ENCODE assay signal across 11 cellular contexts in the genomic region with DNA sequence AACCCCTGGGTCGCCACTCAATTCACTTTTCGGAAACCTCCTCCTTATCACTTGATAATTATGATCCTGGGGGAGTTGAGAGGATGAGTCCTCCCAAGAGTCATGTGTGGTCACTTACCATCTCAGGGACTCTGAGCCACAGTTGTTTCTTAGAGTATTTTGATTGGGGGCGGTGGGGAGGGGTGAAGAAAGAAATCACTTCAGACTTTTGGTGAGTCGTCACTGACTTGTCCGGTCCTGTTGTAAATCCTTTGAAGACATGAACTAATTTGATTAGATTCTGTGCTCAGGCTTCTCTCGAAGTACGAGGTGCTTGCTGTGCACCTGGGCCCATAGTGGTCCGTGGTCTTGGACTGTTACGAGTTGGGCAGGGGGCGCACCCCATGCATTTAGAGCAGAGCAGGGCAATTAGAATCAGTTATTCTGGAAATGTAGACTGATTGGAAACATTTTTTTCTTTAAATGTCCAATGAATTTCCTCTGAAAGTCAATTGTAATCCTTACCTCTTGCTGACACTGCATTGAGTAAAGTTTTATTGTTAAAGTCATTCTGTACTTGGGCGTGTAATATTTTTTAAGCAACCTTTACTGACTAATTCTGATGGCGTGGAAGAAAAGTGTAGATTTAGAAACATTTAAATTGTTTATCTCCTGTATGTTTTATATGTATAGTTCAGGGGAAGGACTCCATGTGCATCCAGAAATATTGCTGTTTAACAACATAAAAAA.
DNase-seq lines count a peak whose midpoint lies in the region; ATAC-seq, FAIRE-seq and TF ChIP-seq lines count a peak whose summit lies in the region.
"Had no signal": no experiment of that assay in that cellular context is flagged by ENCODE, and none has a peak within 500 bp of the region (broad histone marks: within the 10 kb centered on the region; RNA-seq: fewer than 3 reads in every experiment).

No MANE protein-coding gene starts in this region.

- POLR2A ChIA-PET in SK-N-SH (lab: Yijun Ruan, JAX): no interaction called here
- POLR2A ChIA-PET in OCI-LY7 (lab: Charles Lee): interaction anchor here (1.9 kb wide), 1 partner anchor 345 kb away, joined by 12 read pairs; the partner anchor contains the start of gene TRAF3IP2
- POLR2A ChIA-PET in H1 (lab: Charles Lee; ENCODE audit: partially characterized antibody): no interaction called here

- no peak overlapping the region for H2BK5ac ChIP-seq in H1 (ENCODE audit: low read depth, low read length)

- no peak overlapping the region for H4K8ac ChIP-seq in H1 (ENCODE audit: extremely low read depth, insufficient read depth, low read length)

- H3K27me3 ChIP-seq in SK-N-SH (ENCODE audit: insufficient read depth) (no peaks in the 10 kb centered on the region), H1 (replicated peaks in 1 of 4; ENCODE audit: control insufficient read depth in 3 of 4, extremely low read depth in 1 of 4, insufficient read depth in 3 of 4, low read length in 3 of 4) (no peaks in the 10 kb centered on the region), body of pancreas (no peaks in the 10 kb centered on the region)

- no peak overlapping the region for H2BK120ac ChIP-seq in H1 (replicated peaks; ENCODE audit: low read depth, low read length)

- TF ChIP-seq POLR2A in H1 (IDR thresholded peaks at IDR 0.05; ENCODE audit: control extremely low read depth in 1 of 2, low read depth in 2 of 2, low read length in 2 of 2) (no peak), body of pancreas (IDR thresholded peaks at IDR 0.05) (no peak)

- H3K36me3 ChIP-seq in SK-N-SH (replicated peaks in 1 of 2; ENCODE audit: control insufficient read depth in 1 of 2, insufficient read depth in 2 of 2, low read length in 1 of 2) (peaks cover 0 to 3% of the 10 kb centered on the region in 2 experiments), OCI-LY7 (ENCODE audit: insufficient read depth, low read length) (peaks cover 26% of the 10 kb centered on the region), H1 (ENCODE audit: control insufficient read depth in 2 of 4, insufficient read depth in 4 of 4, low read length in 3 of 4) (peaks cover 5 to 18% (median 9%) of the 10 kb centered on the region in 4 experiments; a peak in 7 of 8 replicates), body of pancreas (replicated peaks in 1 of 2; ENCODE audit: insufficient read depth in 1 of 2, low read depth in 2 of 2) (no peaks in the 10 kb centered on the region)

- peak overlapping the region; percentile 94 for H3K4me2 ChIP-seq in SK-N-SH
- peak overlapping the region; percentile 61 for H3K4me2 ChIP-seq in OCI-LY7 (ENCODE audit: low read length)
- peak overlapping the region; percentile 21 to 38; a peak in 3 of 4 replicates for H3K4me2 ChIP-seq in H1 (ENCODE audit: insufficient read depth in 1 of 2, low read depth in 2 of 2, low read length in 2 of 2)

- H2BK20ac ChIP-seq in H1 (ENCODE audit: low read length): no peak overlapping the region

- WGBS in SK-N-SH (ENCODE audit: low lambda C conversion rate): 68% methylated on average over 12 of the region's 12 CpGs
- 93% methylated on average over 12 of the region's 12 CpGs; no CpG with 5 or more reads in 1 of the 2 experiments for WGBS in H1 (ENCODE audit: extremely low coverage in 1 of 2, insufficient coverage in 1 of 2, insufficient read length in 1 of 2, insufficient replicate concordance in 2 of 2, low coverage in 1 of 2, low lambda C conversion rate in 2 of 2, missing lambda C conversion rate in 1 of 2), 2 experiments
- 83 to 84% methylated on average over 12 of the region's 12 CpGs for WGBS in body of pancreas, 2 donors

- H3K4ac ChIP-seq in H1 (replicated peaks; ENCODE audit: insufficient read length, low read depth, low read length): no peak overlapping the region

- H4K20me1 ChIP-seq in SK-N-SH (ENCODE audit: insufficient read depth) (no peaks in the 10 kb centered on the region; the same call in 1 of the 2 replicates), OCI-LY7 (ENCODE audit: insufficient read depth, low read length) (no peaks in the 10 kb centered on the region), H1 (replicated peaks in 1 of 2; ENCODE audit: control insufficient read depth in 1 of 2, insufficient read depth in 2 of 2, low read length in 2 of 2) (peaks cover 0 to 2% of the 10 kb centered on the region in 2 experiments)

- no peak overlapping the region for H2AK5ac ChIP-seq in H1 (ENCODE audit: low read depth, low read length)

- H3K4me1 ChIP-seq in SK-N-SH (ENCODE audit: control insufficient read depth in 1 of 2, insufficient read depth in 2 of 2, low read depth in 1 of 2, low read length in 1 of 2): peaks cover 6 to 10% of the 10 kb centered on the region in 2 experiments
- H3K4me1 ChIP-seq in OCI-LY7 (ENCODE audit: insufficient read depth, low read length, poor library complexity, severe bottlenecking): peaks cover 17% of the 10 kb centered on the region
- H3K4me1 ChIP-seq in H1 (replicated peaks in 1 of 4; ENCODE audit: control insufficient read depth in 3 of 4, insufficient read depth in 4 of 4, low read length in 3 of 4): peaks cover 0 to 4% (median 3%) of the 10 kb centered on the region in 4 experiments; a peak in 5 of 7 replicates
- peaks cover 23% of the 10 kb centered on the region for H3K4me1 ChIP-seq in body of pancreas

- H3K79me2 ChIP-seq in SK-N-SH (ENCODE audit: insufficient read depth) (peaks cover 45% of the 10 kb centered on the region), OCI-LY7 (ENCODE audit: insufficient read depth, low read depth, low read length) (peaks cover 17% of the 10 kb centered on the region; the same call in 1 of the 2 replicates), H1 (ENCODE audit: control insufficient read depth in 1 of 2, insufficient read depth in 2 of 2, low read length in 2 of 2) (peaks cover 3 to 34% of the 10 kb centered on the region in 2 experiments; a peak in 3 of 4 replicates)

- intact Hi-C loops in OCI-LY7 (cut with micrococcal nuclease; ENCODE audit: unreplicated experiment) (no loop called here), body of pancreas (cut with DNase I) (no loop called here)

- H3K56ac ChIP-seq in H1 (replicated peaks; ENCODE audit: insufficient read length, low read depth, low read length): no peak overlapping the region

- H3K23me2 ChIP-seq in H1 (ENCODE audit: low read depth, low read length): peaks cover 3% of the 10 kb centered on the region; the same call in 1 of the 2 replicates

- no peak overlapping the region for H2BK15ac ChIP-seq in H1 (ENCODE audit: low read length)

- H3K9me2 ChIP-seq in SK-N-SH: no peaks in the 10 kb centered on the region
- no peaks in the 10 kb centered on the region for H3K9me2 ChIP-seq in OCI-LY7 (ENCODE audit: insufficient read depth, low read length)

- no peak overlapping the region for H3K23ac ChIP-seq in H1 (ENCODE audit: insufficient read length)

- peak overlapping the region; percentile 74 to 98 for H3K4me3 ChIP-seq in SK-N-SH (ENCODE audit: low read depth in 2 of 2, low read length in 1 of 2)
- H3K4me3 ChIP-seq in OCI-LY7 (ENCODE audit: low read depth, low read length, poor library complexity, severe bottlenecking): peak overlapping the region; percentile 81
- peak overlapping the region in 1 of 4 experiments; percentile 76; a peak in 1 of 8 replicates for H3K4me3 ChIP-seq in H1 (ENCODE audit: extremely low read depth in 1 of 4, insufficient read depth in 2 of 4, low read depth in 3 of 4, low read length in 4 of 4)
- peak overlapping the region; percentile 4 for H3K4me3 ChIP-seq in retinal pigment epithelial cell (ENCODE audit: low read length)
- H3K4me3 ChIP-seq in body of pancreas: peak overlapping the region in 1 of 2 donors; percentile 72

- no peak overlapping the region for H4K5ac ChIP-seq in H1 (ENCODE audit: insufficient read length, low read depth, low read length)

- ATAC-seq in SK-N-SH treated with all-trans-retinoic acid at 6 μM for 48 hours (no peak), body of pancreas (no peak)
- ATAC-seq: esophagus mucosa, right cardiac atrium had no signal

- H2BK12ac ChIP-seq in H1 (ENCODE audit: low read depth, low read length): no peak overlapping the region

- no TSS peak for BruUV-seq in OCI-LY7 (replicated peaks; lab: Mats Ljungman, UMichigan)

- H3K9me3 ChIP-seq in SK-N-SH (no peaks in the 10 kb centered on the region), OCI-LY7 (ENCODE audit: low read length) (no peaks in the 10 kb centered on the region), H1 (ENCODE audit: insufficient read depth in 2 of 2, low read depth in 1 of 2, low read length in 1 of 2) (no peaks in the 10 kb centered on the region), body of pancreas (no peaks in the 10 kb centered on the region)

- no peak for FAIRE-seq in H1 (lab: Jason Lieb, UNC)

- TF ChIP-seq CTCF in SK-N-SH (IDR thresholded peaks at IDR 0.05) (no peak), OCI-LY7 (conservative IDR thresholded peaks at IDR 0.05; ENCODE audit: low read length) (no peak), H1 (IDR thresholded peaks at IDR 0.05; ENCODE audit: control extremely low read depth in 1 of 3, insufficient read depth in 1 of 3, low read depth in 1 of 3, low read length in 3 of 3) (no peak), retinal pigment epithelial cell (conservative IDR thresholded peaks at IDR 0.05; ENCODE audit: low read depth, low read length) (no peak), body of pancreas (IDR thresholded peaks at IDR 0.05) (no peak)

- TF ChIP-seq EP300 in SK-N-SH (IDR thresholded peaks at IDR 0.05; ENCODE audit: borderline replicate concordance in 1 of 2, low read depth in 1 of 2, low read length in 1 of 2) (no peak), H1 (IDR thresholded peaks at IDR 0.05; ENCODE audit: borderline replicate concordance in 1 of 2, low read depth in 2 of 2, low read length in 2 of 2) (no peak)

- peaks cover 20% of the 10 kb centered on the region for H3F3A ChIP-seq in SK-N-SH (replicated peaks; ENCODE audit: insufficient read depth)

- no peak for DNase-seq in SK-N-SH
- no peak for DNase-seq in OCI-LY7 (ENCODE audit: low spot score)
- DNase-seq in H1 (ENCODE audit: low read depth in 1 of 2, low spot score in 2 of 2): no peak
- DNase-seq in retinal pigment epithelial cell (ENCODE audit: low read depth): no peak
- no peak for DNase-seq in Ammon's horn (ENCODE audit: low spot score)
- no peak for DNase-seq in stimulated activated CD4-positive, alpha-beta T cell treated with anti-CD3 and anti-CD28 coated beads, Interleukin-1b, Interleukin-23, amount 100 ng/mL, for 48 hours
- no peak for DNase-seq in body of pancreas
- DNase-seq: ACHN, right cardiac atrium had no signal

- H3K9ac ChIP-seq in SK-N-SH: peak overlapping the region; percentile 67
- no peak overlapping the region for H3K9ac ChIP-seq in H1 (replicated peaks in 1 of 4; ENCODE audit: extremely low read depth in 1 of 4, low read depth in 3 of 4, low read length in 3 of 4)

- H3K14ac ChIP-seq in H1 (ENCODE audit: insufficient read length): no peak overlapping the region

- H2AFZ ChIP-seq in SK-N-SH (ENCODE audit: low read depth) (0 out of 2 replicates have a peak overlapping the region, but pooled peaks have one; percentile 2), OCI-LY7 (ENCODE audit: low read length) (no peak overlapping the region), H1 (ENCODE audit: low read length) (no peak overlapping the region)

- H3K27ac ChIP-seq in SK-N-SH (ENCODE audit: low read depth in 2 of 2, low read length in 1 of 2) (peak overlapping the region in 1 of 2 experiments; percentile 85; a peak in 1 of 4 replicates), OCI-LY7 (ENCODE audit: low read depth, low read length, poor library complexity, severe bottlenecking) (no peak overlapping the region), H1 (ENCODE audit: low read depth, low read length) (no peak overlapping the region), body of pancreas (no peak overlapping the region)

- H4K91ac ChIP-seq in H1 (replicated peaks; ENCODE audit: insufficient read length, low read length): no peak overlapping the region

- H3K79me1 ChIP-seq in H1 (ENCODE audit: low read depth, low read length): no peaks in the 10 kb centered on the region; the same call in 1 of the 2 replicates

- CTCF ChIA-PET in SK-N-SH (lab: Yijun Ruan, JAX): no interaction called here
- CTCF ChIA-PET in OCI-LY7 (lab: Charles Lee; ENCODE audit: unreplicated experiment): no interaction called here
- CTCF ChIA-PET in H1 (lab: Charles Lee; ENCODE audit: partially characterized antibody): interaction anchor here (0.8 to 2.4 kb wide), 4 partner anchors 9 to 73 kb away, joined by 3 to 16 read pairs (median 3); no protein-coding TSS in a partner anchor

- TF ChIP-seq RAD21 in SK-N-SH (IDR thresholded peaks at IDR 0.05; ENCODE audit: low read length) (no peak), H1 (IDR thresholded peaks at IDR 0.05 in 1 of 2, conservative IDR thresholded peaks at IDR 0.05 in 1 of 2; ENCODE audit: low read depth in 2 of 2, low read length in 2 of 2) (no peak)

- H3K18ac ChIP-seq in H1 (ENCODE audit: extremely low read depth, low read length): no peak overlapping the region

Comparison
In these comparisons a context has a peak if more than half of its experiments do, and no peak if none do; other contexts are left out.
1. H3K4me2 ChIP-seq: peak in every context shown above with its lines; median percentile 94 in SK-N-SH; 61 in OCI-LY7; 30 in H1.